In the genomic region with DNA sequence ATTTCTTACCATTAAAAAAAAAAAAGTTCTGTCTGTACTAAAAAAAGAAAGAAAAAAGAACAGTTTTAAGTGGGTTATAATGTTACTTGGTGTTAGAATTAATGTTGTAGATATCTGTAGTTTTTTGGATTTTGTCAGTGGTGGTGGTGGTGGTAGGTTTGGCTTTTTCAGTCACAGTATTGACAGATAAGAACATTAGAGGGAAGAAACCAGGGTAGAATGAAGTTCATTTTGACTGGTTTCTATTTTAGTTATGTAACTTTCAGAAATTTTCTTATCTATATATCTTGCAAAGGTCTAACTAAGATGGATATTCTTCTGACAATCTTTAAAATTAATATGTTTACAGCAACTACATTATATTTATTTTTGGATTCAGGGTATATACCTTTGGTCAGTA, we compare ENCODE assay signal across 16 cellular contexts.
A peak's percentile ranks its signal among the peaks of the same experiment; 100 is the strongest.
DNase-seq lines count a peak whose midpoint lies in the region; ATAC-seq, FAIRE-seq and TF ChIP-seq lines count a peak whose summit lies in the region.
"Had no signal": no experiment of that assay in that cellular context is flagged by ENCODE, and none has a peak within 500 bp of the region (broad histone marks: within the 10 kb centered on the region; RNA-seq: fewer than 3 reads in every experiment).

No MANE protein-coding gene starts in this region.

- no peaks in the 10 kb centered on the region for H3K9me3 ChIP-seq in Caco-2

- H3K36me3 ChIP-seq in Caco-2 (ENCODE audit: control insufficient read depth, insufficient read depth, low read length), result no peaks in the 10 kb centered on the region

- peaks cover 53% of the 10 kb centered on the region for H3K4me1 ChIP-seq in Caco-2

- no peak overlapping the region for H3K4me3 ChIP-seq in Caco-2 (ENCODE audit: low read depth, low read length)
- H3K4me3 ChIP-seq: GM23338 had no signal

- intact Hi-C loops in Caco-2 (cut with micrococcal nuclease; ENCODE audit: unreplicated experiment), result no loop called here

- BruUV-seq in Caco-2 (replicated peaks; lab: Mats Ljungman, UMichigan), result no TSS peak

- H3K4me1 Mint-ChIP-seq in Caco-2 (ENCODE audit: low read depth, unreplicated experiment), result peaks cover 34% of the 10 kb centered on the region

- no peaks in the 10 kb centered on the region for H3K27me3 ChIP-seq in Caco-2 (replicated peaks; ENCODE audit: control insufficient read depth, insufficient read depth, low read length)

- FAIRE-seq in frontal cortex (lab: Jason Lieb, UNC), result peak; percentile 31
- FAIRE-seq in islet of Langerhans (lab: Jason Lieb, UNC), result peak; percentile 17

- peak; percentile 55 for ATAC-seq in HG02610 (IDR thresholded peaks at IDR 0.05; ENCODE audit: unreplicated experiment)
- ATAC-seq in GM21619 (IDR thresholded peaks at IDR 0.05; ENCODE audit: unreplicated experiment), result no peak
- ATAC-seq: CD8-positive, alpha-beta T cell; HCT116 had no signal

- TF ChIP-seq CTCF in Caco-2 (IDR thresholded peaks at IDR 0.05; ENCODE audit: insufficient read depth in 1 of 2, low read depth in 1 of 2, low read length in 1 of 2, severe bottlenecking in 1 of 2, unreplicated experiment in 1 of 2), result no peak

- peak overlapping the region; percentile 66 for H3K27ac Mint-ChIP-seq in Caco-2 (ENCODE audit: unreplicated experiment)
- H3K27ac Mint-ChIP-seq: H9 had no signal

- H3K36me3 Mint-ChIP-seq in Caco-2 (ENCODE audit: insufficient read depth, unreplicated experiment), result peaks cover 5% of the 10 kb centered on the region

- CTCF ChIA-PET in Caco-2 (lab: Charles Lee), result no interaction called here

- POLR2A ChIA-PET in Caco-2 (lab: Charles Lee), result no interaction called here

- no peak for DNase-seq in Caco-2
- DNase-seq in frontal cortex (ENCODE audit: low spot score in 2 of 2), result no peak
- DNase-seq in NOMO-1 (lab: John Stamatoyannopoulos, UW; ENCODE audit: unreplicated experiment in 2 of 2), result no peak
- DNase-seq in SKM-1 treated with dmso at 0.1 percent for 144 hours (lab: John Stamatoyannopoulos, UW; ENCODE audit: unreplicated experiment), result no peak
- no peak for DNase-seq in SIG-M5 treated with dmso at 0.1 percent for 504 hours (lab: John Stamatoyannopoulos, UW; ENCODE audit: unreplicated experiment)
- DNase-seq: C1 segment of cervical spinal cord; CD8-positive, alpha-beta T cell; DMS 273 treated with DMSO at 0.1 percent for 48 hours; DMS79 treated with DMSO at 0.1 percent for 48 hours; GF-D8; H9 had no signal

- no peak overlapping the region for H3K4me3 Mint-ChIP-seq in Caco-2 (ENCODE audit: unreplicated experiment)
- H3K4me3 Mint-ChIP-seq: CD8-positive, alpha-beta T cell; GM23338; H9 had no signal

- no peaks in the 10 kb centered on the region for H3K27me3 Mint-ChIP-seq in Caco-2 (ENCODE audit: insufficient read depth, unreplicated experiment)

- no peaks in the 10 kb centered on the region for H3K9me3 Mint-ChIP-seq in Caco-2 (ENCODE audit: unreplicated experiment)
- H3K9me3 Mint-ChIP-seq: CD8-positive, alpha-beta T cell; GM23338; H9 had no signal
